In the genomic region with DNA sequence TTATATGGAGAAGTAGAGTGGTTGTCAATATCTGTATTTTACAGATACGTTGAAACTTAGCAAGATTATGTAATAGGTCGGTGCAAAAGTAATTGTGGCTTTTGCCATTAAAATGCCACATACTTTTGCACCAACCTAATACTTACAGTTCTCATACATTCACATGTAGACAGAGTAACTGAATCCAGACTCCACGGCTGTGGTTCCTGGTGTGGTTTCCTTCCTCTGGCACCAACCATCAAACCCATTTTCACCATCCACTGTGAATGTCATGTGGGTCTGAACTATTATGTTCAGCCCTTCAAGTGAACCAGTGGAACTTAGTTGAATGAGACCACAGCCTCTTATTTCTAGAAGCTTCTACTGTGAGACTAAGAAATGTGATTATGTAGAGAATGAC, we compare ENCODE assay signal across 22 cellular contexts. TPM values are rescaled to one million over a fixed set of nuclear protein-coding genes. Genes with fewer than 3 reads are reported as not detected.
DNase-seq lines count a peak whose midpoint lies in the region; ATAC-seq and TF ChIP-seq lines count a peak whose summit lies in the region.
"Had no signal": no experiment of that assay in that cellular context is flagged by ENCODE, and none has a peak within 500 bp of the region (broad histone marks: within the 10 kb centered on the region; RNA-seq: fewer than 3 reads in every experiment).

No MANE protein-coding gene starts in this region.

- H3K4me3 Mint-ChIP-seq in activated T-cell treated with anti-CD3 and anti-CD28 coated beads, Interleukin-2, amount 50 U/mL, for 72 hours: peak overlapping the region in 1 of 2 donors; percentile 51
- H3K4me3 Mint-ChIP-seq in activated T-cell treated with anti-CD3 and anti-CD28 coated beads, Interleukin-2, amount 50 U/mL, for 24 hours: no peak overlapping the region
- no peak overlapping the region for H3K4me3 Mint-ChIP-seq in GM23338
- H3K4me3 Mint-ChIP-seq: CD8-positive, alpha-beta T cell had no signal

- no peaks in the 10 kb centered on the region for H3K27me3 Mint-ChIP-seq in activated T-cell treated with anti-CD3 and anti-CD28 coated beads, Interleukin-2, amount 50 U/mL, for 72 hours (ENCODE audit: low read depth)
- no peaks in the 10 kb centered on the region for H3K27me3 Mint-ChIP-seq in activated T-cell treated with anti-CD3 and anti-CD28 coated beads, Interleukin-2, amount 50 U/mL, for 24 hours
- peaks cover 4% of the 10 kb centered on the region for H3K27me3 Mint-ChIP-seq in GM23338 (ENCODE audit: insufficient read depth, low read depth, poor library complexity)

- peaks cover 19% of the 10 kb centered on the region for H3F3A ChIP-seq in GM23248 (ENCODE audit: insufficient read depth)
- H3F3A ChIP-seq in GM23338 (replicated peaks; ENCODE audit: low read depth): no peaks in the 10 kb centered on the region

- H3K9me2 ChIP-seq in GM23248 (ENCODE audit: insufficient read depth): no peaks in the 10 kb centered on the region
- H3K9me2 ChIP-seq in GM23338 (ENCODE audit: insufficient read depth): no peaks in the 10 kb centered on the region

- H3K4me1 Mint-ChIP-seq in activated T-cell treated with anti-CD3 and anti-CD28 coated beads, Interleukin-2, amount 50 U/mL, for 72 hours (ENCODE audit: low read depth): peaks cover 40% of the 10 kb centered on the region
- H3K4me1 Mint-ChIP-seq in activated T-cell treated with anti-CD3 and anti-CD28 coated beads, Interleukin-2, amount 50 U/mL, for 24 hours (ENCODE audit: low read depth): peaks cover 28% of the 10 kb centered on the region
- peaks cover 3% of the 10 kb centered on the region; the same call in 1 of the 3 replicates for H3K4me1 Mint-ChIP-seq in GM23338

- DNase-seq in activated T-cell treated with anti-CD3 and anti-CD28 coated beads, Interleukin-2, amount 50 U/mL, for 72 hours: no peak
- no peak for DNase-seq in activated T-cell treated with anti-CD3 and anti-CD28 coated beads, Interleukin-2, amount 50 U/mL, for 24 hours
- no peak for DNase-seq in GM23248
- DNase-seq in NB4 (ENCODE audit: low read depth): peak; percentile 70
- DNase-seq in fibroblast of peridontal ligament (ENCODE audit: extremely low read depth): peak; percentile 42
- no peak for DNase-seq in activated effector memory CD4-positive, alpha-beta T cell treated with anti-CD3 and anti-CD28 coated beads, Interleukin-2, amount 50 U/mL, for 16 hours
- no peak for DNase-seq in NCI-H1105 treated with DMSO at 0.1 percent for 48 hours (lab: John Stamatoyannopoulos, UW)
- no peak for DNase-seq in GM23338 (ENCODE audit: low spot score)
- DNase-seq: CD8-positive, alpha-beta T cell; GOT3; KG1; NCI-H1436; NCI-H69; SJCRH30; stimulated activated CD4-positive, alpha-beta T cell treated with anti-CD3 and anti-CD28 coated beads, Interleukin-2, amount 100 ng/mL, for 24 hours; stimulated activated naive CD4-positive, alpha-beta T cell treated with Interleukin-2 at 50 U/mL for 16 hours had no signal

- H3K4me1 ChIP-seq in GM23248 (ENCODE audit: insufficient read depth): peaks cover 12% of the 10 kb centered on the region
- no peaks in the 10 kb centered on the region for H3K4me1 ChIP-seq in GM23338 (ENCODE audit: insufficient read depth)
- H3K4me1 ChIP-seq: SJCRH30, tibial nerve had no signal

- no peaks in the 10 kb centered on the region for H4K20me1 ChIP-seq in GM23248 (ENCODE audit: insufficient read depth)
- no peaks in the 10 kb centered on the region for H4K20me1 ChIP-seq in GM23338 (replicated peaks; ENCODE audit: insufficient read depth)

- peak overlapping the region; percentile 41 for H3K27ac ChIP-seq in GM23248
- no peak overlapping the region; the same call in 1 of the 2 replicates for H3K27ac ChIP-seq in GM23338 (ENCODE audit: low read depth)
- H3K27ac ChIP-seq: hepatocyte, SJCRH30, skin epidermis, tibial nerve had no signal

- peak overlapping the region; percentile 54 for H3K4me2 ChIP-seq in GM23248 (ENCODE audit: unreplicated experiment)
- no peak overlapping the region for H3K4me2 ChIP-seq in GM23338
- H3K4me2 ChIP-seq: hepatocyte had no signal

- TF ChIP-seq CTCF in NB4 (IDR thresholded peaks at IDR 0.05; ENCODE audit: low read depth, low read length) (no peak), GM23338 (conservative IDR thresholded peaks at IDR 0.05; ENCODE audit: low read depth in 2 of 2) (no peak)

- in situ Hi-C loops in GM23248 (cut with MboI): loop anchor here (25.0 kb wide), 1 partner anchor 830 kb away; no protein-coding TSS in a partner anchor

- no peak for TF ChIP-seq POLR2A in NB4 (IDR thresholded peaks at IDR 0.05; ENCODE audit: extremely low read depth, insufficient read length)

- H3K27me3 ChIP-seq in GM23248 (replicated peaks; ENCODE audit: insufficient read depth) (no peaks in the 10 kb centered on the region), GM23338 (ENCODE audit: insufficient read depth) (no peaks in the 10 kb centered on the region)
- H3K27me3 ChIP-seq: hepatocyte, SJCRH30, tibial nerve had no signal

- no peak overlapping the region for H3K9ac ChIP-seq in GM23248

- no peaks in the 10 kb centered on the region for H3K9me3 ChIP-seq in GM23248 (ENCODE audit: low read depth)
- H3K9me3 ChIP-seq: SJCRH30, tibial nerve had no signal

- H3K4me3 ChIP-seq in GM23248 (no peak overlapping the region), NB4 (ENCODE audit: low read depth, low read length) (no peak overlapping the region), GM23338 (no peak overlapping the region)
- H3K4me3 ChIP-seq: hepatocyte, SJCRH30, skin epidermis, tibial nerve had no signal

- no peaks in the 10 kb centered on the region for H3K79me2 ChIP-seq in GM23248 (ENCODE audit: insufficient read depth)
- H3K79me2 ChIP-seq in GM23338 (replicated peaks; ENCODE audit: insufficient read depth): no peaks in the 10 kb centered on the region
- H3K79me2 ChIP-seq: hepatocyte had no signal

- H3K36me3 ChIP-seq in GM23248 (ENCODE audit: low read depth): no peaks in the 10 kb centered on the region
- no peaks in the 10 kb centered on the region for H3K36me3 ChIP-seq in GM23338 (ENCODE audit: insufficient read depth)

- ATAC-seq in activated T-cell treated with anti-CD3 and anti-CD28 coated beads, Interleukin-2, amount 50 U/mL, for 72 hours (replicated peaks in 1 of 2): no peak
- no peak for ATAC-seq in GM23338
- ATAC-seq: CD8-positive, alpha-beta T cell had no signal

- H3K27ac Mint-ChIP-seq in activated T-cell treated with anti-CD3 and anti-CD28 coated beads, Interleukin-2, amount 50 U/mL, for 72 hours: peak overlapping the region; percentile 81
- no peak overlapping the region for H3K27ac Mint-ChIP-seq in activated T-cell treated with anti-CD3 and anti-CD28 coated beads, Interleukin-2, amount 50 U/mL, for 24 hours
- no peak overlapping the region for H3K27ac Mint-ChIP-seq in GM23338

- H3K9me3 Mint-ChIP-seq in activated T-cell treated with anti-CD3 and anti-CD28 coated beads, Interleukin-2, amount 50 U/mL, for 72 hours: no peaks in the 10 kb centered on the region
- no peaks in the 10 kb centered on the region for H3K9me3 Mint-ChIP-seq in activated T-cell treated with anti-CD3 and anti-CD28 coated beads, Interleukin-2, amount 50 U/mL, for 24 hours
- no peaks in the 10 kb centered on the region for H3K9me3 Mint-ChIP-seq in GM23338
- H3K9me3 Mint-ChIP-seq: activated T-helper 2 cell treated with anti-CD3 and anti-CD28 coated beads, Interferon-gamma antibody, Interleukin-2, Interleukin-4, amounts not matched to agents 10 μg/mL and 5 μg/mL and 100 μg/mL, durations not matched to agents 14 hours and 24 hours and 36 hours; CD8-positive, alpha-beta T cell had no signal

- WGBS in GM23248 (ENCODE audit: low coverage in 1 of 2, low lambda C conversion rate in 2 of 2, missing lambda C conversion rate in 2 of 2), 2 experiments: 96 to 97% methylated on average over 3 of the region's 3 CpGs

- H2AFZ ChIP-seq in GM23248 (peak overlapping the region; percentile 67; the same call in 1 of the 2 replicates), GM23338 (no peak overlapping the region)
- H2AFZ ChIP-seq: hepatocyte had no signal

- peaks cover 3 to 6% of the 10 kb centered on the region in 2 donors for H3K36me3 Mint-ChIP-seq in activated T-cell treated with anti-CD3 and anti-CD28 coated beads, Interleukin-2, amount 50 U/mL, for 72 hours (ENCODE audit: insufficient read depth in 2 of 2)
- peaks cover 10% of the 10 kb centered on the region for H3K36me3 Mint-ChIP-seq in activated T-cell treated with anti-CD3 and anti-CD28 coated beads, Interleukin-2, amount 50 U/mL, for 24 hours (ENCODE audit: low read depth)
- H3K36me3 Mint-ChIP-seq in GM23338 (ENCODE audit: low read depth): no peaks in the 10 kb centered on the region

TF ChIP-seq in GM23338, 12 proteins besides CTCF, POLR2A, EP300 and RAD21 (continues in another document):
- no peak for TF ChIP-seq EZH2 (IDR thresholded peaks at IDR 0.05; ENCODE audit: low read depth, unreplicated experiment)
- no peak for TF ChIP-seq NANOG (IDR thresholded peaks at IDR 0.05; ENCODE audit: borderline replicate concordance)
- TF ChIP-seq POLR2AphosphoS5 (IDR thresholded peaks at IDR 0.05; ENCODE audit: low read depth): no peak
- TF ChIP-seq ZNF331 (CRISPR knock-in tag; IDR thresholded peaks at IDR 0.05; ENCODE audit: low read depth): no peak
- no peak for TF ChIP-seq STAT1 (IDR thresholded peaks at IDR 0.05; ENCODE audit: unreplicated experiment)

RNA-seq across cellular contexts. Expression of gene SLIT1, which starts 31.5 kb away (rescaled TPM):
- total RNA-seq in activated T-cell treated with anti-CD3 and anti-CD28 coated beads, Interleukin-2, amount 50 U/mL, for 72 hours: 1 to 10 TPM in 1 of 2 donors, under 1 TPM in 1; 0.65 to 1.3 TPM
- total RNA-seq in GM23248 (2014; rRNA removed; shearing (Covaris generic)): not detected in 2 replicates
- 0.04 TPM in 1 of 2 replicates, not detected in the other for polyA plus RNA-seq in GM23248 (2016; fragmentation: Nextera tagmentation; extraction: Ambion mirVana)
- 1.7 and 2.0 TPM in 2 replicates for total RNA-seq in GM23338 (2014; rRNA removed; shearing (Covaris generic))
- 0.37 and 0.76 TPM in 2 replicates for polyA plus RNA-seq in GM23338 (2016; fragmentation: Nextera tagmentation; extraction: Ambion mirVana)
- total RNA-seq: fibroblast of villous mesenchyme, PC-3 had no signal

Comparison
In these comparisons a context has a peak if more than half of its experiments do, and no peak if none do; other contexts are left out.
1. DNase-seq: peak in NB4 (single experiment) and fibroblast of peridontal ligament (single experiment); none in activated T-cell treated with anti-CD3 and anti-CD28 coated beads, Interleukin-2, amount 50 U/mL, for 72 hours (0 of 2), activated T-cell treated with anti-CD3 and anti-CD28 coated beads, Interleukin-2, amount 50 U/mL, for 24 hours (single experiment), GM23248 (single experiment), activated effector memory CD4-positive, alpha-beta T cell treated with anti-CD3 and anti-CD28 coated beads, Interleukin-2, amount 50 U/mL, for 16 hours (single experiment), NCI-H1105 treated with DMSO at 0.1 percent for 48 hours (single experiment) and GM23338 (single experiment).